In genomic region chr9:128870128-128870940, GRCh38 we compare ENCODE assay signal across 1 cellular context.
TF ChIP-seq lines count a peak whose summit lies in the region.

No MANE protein-coding gene starts in this region.

TF ChIP-seq in K562, 482 proteins besides CTCF, POLR2A, EP300 and RAD21 (continued from another document and continues in another):
- TF ChIP-seq THRB (CRISPR knock-in tag; conservative IDR thresholded peaks at IDR 0.05) (no peak), NR2C1 (IDR thresholded peaks at IDR 0.05) (peak; percentile 43; the same call in 1 of the 2 replicates), NR2C1 (tag; IDR thresholded peaks at IDR 0.05) (peak; percentile 76), STAT5A (IDR thresholded peaks at IDR 0.05; ENCODE audit: borderline replicate concordance, low read length) (peak; percentile 62; the same call in 1 of the 2 replicates), RCOR1 (IDR thresholded peaks at IDR 0.05; ENCODE audit: borderline replicate concordance in 1 of 2, low read depth in 2 of 2, low read length in 2 of 2) (peak; percentile 55 to 62; a peak in 2 of 4 replicates), BCOR (IDR thresholded peaks at IDR 0.05) (peak; percentile 92), NFE2 (IDR thresholded peaks at IDR 0.05; ENCODE audit: low read depth) (peak; percentile 51; the same call in 1 of the 2 replicates), BACH1 (tag; IDR thresholded peaks at IDR 0.05) (no peak), TARDBP (IDR thresholded peaks at IDR 0.05) (no peak), SOX6 (IDR thresholded peaks at IDR 0.05) (peak; percentile 61), EGR1 (conservative IDR thresholded peaks at IDR 0.05) (peak; percentile 73), CHD7 (IDR thresholded peaks at IDR 0.05; ENCODE audit: low read depth, low read length) (no peak), ZBTB43 (CRISPR knock-in tag; IDR thresholded peaks at IDR 0.05) (no peak), SMARCE1 (IDR thresholded peaks at IDR 0.05) (peak; percentile 37; the same call in 1 of the 2 replicates), CC2D1A (IDR thresholded peaks at IDR 0.05) (peak; percentile 40; the same call in 1 of the 2 replicates), ZNF76 (CRISPR knock-in tag; IDR thresholded peaks at IDR 0.05; ENCODE audit: borderline replicate concordance) (no peak), ARID1B (IDR thresholded peaks at IDR 0.05) (peak; percentile 88), HSF4 (CRISPR knock-in tag; IDR thresholded peaks at IDR 0.05; ENCODE audit: borderline replicate concordance) (no peak), KDM2B (CRISPR knock-in tag; IDR thresholded peaks at IDR 0.05) (no peak), ZNF347 (CRISPR knock-in tag; IDR thresholded peaks at IDR 0.05; ENCODE audit: low read depth) (no peak), ATF1 (CRISPR knock-in tag; IDR thresholded peaks at IDR 0.05) (no peak), ATF1 (tag; IDR thresholded peaks at IDR 0.05) (peak; percentile 43; the same call in 1 of the 2 replicates), HMG20A (CRISPR knock-in tag; conservative IDR thresholded peaks at IDR 0.05) (no peak), NR4A1 (CRISPR knock-in tag; IDR thresholded peaks at IDR 0.05) (no peak), NR4A1 (tag; IDR thresholded peaks at IDR 0.05) (no peak), ETV5 (CRISPR knock-in tag; IDR thresholded peaks at IDR 0.05; ENCODE audit: low read depth) (no peak), STAT6 (CRISPR knock-in tag; IDR thresholded peaks at IDR 0.05) (no peak), BHLHE40 (IDR thresholded peaks at IDR 0.05; ENCODE audit: low read length) (no peak), ZNF695 (CRISPR knock-in tag; IDR thresholded peaks at IDR 0.05) (no peak), RBBP5 (IDR thresholded peaks at IDR 0.05; ENCODE audit: borderline replicate concordance, insufficient read depth, low read length, poor library complexity, severe bottlenecking) (no peak), TAL1 (IDR thresholded peaks at IDR 0.05) (peak; percentile 82), C11orf30 (IDR thresholded peaks at IDR 0.05; ENCODE audit: low read depth) (peak; percentile 69), TRIM28 (IDR thresholded peaks at IDR 0.05) (no peak)
- TF ChIP-seq, protein P1, sequence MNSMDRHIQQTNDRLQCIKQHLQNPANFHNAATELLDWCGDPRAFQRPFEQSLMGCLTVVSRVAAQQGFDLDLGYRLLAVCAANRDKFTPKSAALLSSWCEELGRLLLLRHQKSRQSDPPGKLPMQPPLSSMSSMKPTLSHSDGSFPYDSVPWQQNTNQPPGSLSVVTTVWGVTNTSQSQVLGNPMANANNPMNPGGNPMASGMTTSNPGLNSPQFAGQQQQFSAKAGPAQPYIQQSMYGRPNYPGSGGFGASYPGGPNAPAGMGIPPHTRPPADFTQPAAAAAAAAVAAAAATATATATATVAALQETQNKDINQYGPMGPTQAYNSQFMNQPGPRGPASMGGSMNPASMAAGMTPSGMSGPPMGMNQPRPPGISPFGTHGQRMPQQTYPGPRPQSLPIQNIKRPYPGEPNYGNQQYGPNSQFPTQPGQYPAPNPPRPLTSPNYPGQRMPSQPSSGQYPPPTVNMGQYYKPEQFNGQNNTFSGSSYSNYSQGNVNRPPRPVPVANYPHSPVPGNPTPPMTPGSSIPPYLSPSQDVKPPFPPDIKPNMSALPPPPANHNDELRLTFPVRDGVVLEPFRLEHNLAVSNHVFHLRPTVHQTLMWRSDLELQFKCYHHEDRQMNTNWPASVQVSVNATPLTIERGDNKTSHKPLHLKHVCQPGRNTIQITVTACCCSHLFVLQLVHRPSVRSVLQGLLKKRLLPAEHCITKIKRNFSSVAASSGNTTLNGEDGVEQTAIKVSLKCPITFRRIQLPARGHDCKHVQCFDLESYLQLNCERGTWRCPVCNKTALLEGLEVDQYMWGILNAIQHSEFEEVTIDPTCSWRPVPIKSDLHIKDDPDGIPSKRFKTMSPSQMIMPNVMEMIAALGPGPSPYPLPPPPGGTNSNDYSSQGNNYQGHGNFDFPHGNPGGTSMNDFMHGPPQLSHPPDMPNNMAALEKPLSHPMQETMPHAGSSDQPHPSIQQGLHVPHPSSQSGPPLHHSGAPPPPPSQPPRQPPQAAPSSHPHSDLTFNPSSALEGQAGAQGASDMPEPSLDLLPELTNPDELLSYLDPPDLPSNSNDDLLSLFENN (IDR thresholded peaks at IDR 0.05; ENCODE audit: low read depth in 2 of 2, low read length in 2 of 2): 0 out of 4 replicates have a peak, but pooled peaks of 1 of the 2 experiments have one; percentile 58
- TF ChIP-seq, protein P2, sequence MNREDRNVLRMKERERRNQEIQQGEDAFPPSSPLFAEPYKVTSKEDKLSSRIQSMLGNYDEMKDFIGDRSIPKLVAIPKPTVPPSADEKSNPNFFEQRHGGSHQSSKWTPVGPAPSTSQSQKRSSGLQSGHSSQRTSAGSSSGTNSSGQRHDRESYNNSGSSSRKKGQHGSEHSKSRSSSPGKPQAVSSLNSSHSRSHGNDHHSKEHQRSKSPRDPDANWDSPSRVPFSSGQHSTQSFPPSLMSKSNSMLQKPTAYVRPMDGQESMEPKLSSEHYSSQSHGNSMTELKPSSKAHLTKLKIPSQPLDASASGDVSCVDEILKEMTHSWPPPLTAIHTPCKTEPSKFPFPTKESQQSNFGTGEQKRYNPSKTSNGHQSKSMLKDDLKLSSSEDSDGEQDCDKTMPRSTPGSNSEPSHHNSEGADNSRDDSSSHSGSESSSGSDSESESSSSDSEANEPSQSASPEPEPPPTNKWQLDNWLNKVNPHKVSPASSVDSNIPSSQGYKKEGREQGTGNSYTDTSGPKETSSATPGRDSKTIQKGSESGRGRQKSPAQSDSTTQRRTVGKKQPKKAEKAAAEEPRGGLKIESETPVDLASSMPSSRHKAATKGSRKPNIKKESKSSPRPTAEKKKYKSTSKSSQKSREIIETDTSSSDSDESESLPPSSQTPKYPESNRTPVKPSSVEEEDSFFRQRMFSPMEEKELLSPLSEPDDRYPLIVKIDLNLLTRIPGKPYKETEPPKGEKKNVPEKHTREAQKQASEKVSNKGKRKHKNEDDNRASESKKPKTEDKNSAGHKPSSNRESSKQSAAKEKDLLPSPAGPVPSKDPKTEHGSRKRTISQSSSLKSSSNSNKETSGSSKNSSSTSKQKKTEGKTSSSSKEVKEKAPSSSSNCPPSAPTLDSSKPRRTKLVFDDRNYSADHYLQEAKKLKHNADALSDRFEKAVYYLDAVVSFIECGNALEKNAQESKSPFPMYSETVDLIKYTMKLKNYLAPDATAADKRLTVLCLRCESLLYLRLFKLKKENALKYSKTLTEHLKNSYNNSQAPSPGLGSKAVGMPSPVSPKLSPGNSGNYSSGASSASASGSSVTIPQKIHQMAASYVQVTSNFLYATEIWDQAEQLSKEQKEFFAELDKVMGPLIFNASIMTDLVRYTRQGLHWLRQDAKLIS (CRISPR knock-in tag; IDR thresholded peaks at IDR 0.05): no peak
